1 cellular context compared by ENCODE assay signal in genomic region chr9:126500600-126501382, GRCh38.
TF ChIP-seq lines count a peak whose summit lies in the region.

No MANE protein-coding gene starts in this region.

TF ChIP-seq in HepG2, 621 proteins besides CTCF, POLR2A, EP300 and RAD21 (continued from another document):
- TF ChIP-seq, protein P1, sequence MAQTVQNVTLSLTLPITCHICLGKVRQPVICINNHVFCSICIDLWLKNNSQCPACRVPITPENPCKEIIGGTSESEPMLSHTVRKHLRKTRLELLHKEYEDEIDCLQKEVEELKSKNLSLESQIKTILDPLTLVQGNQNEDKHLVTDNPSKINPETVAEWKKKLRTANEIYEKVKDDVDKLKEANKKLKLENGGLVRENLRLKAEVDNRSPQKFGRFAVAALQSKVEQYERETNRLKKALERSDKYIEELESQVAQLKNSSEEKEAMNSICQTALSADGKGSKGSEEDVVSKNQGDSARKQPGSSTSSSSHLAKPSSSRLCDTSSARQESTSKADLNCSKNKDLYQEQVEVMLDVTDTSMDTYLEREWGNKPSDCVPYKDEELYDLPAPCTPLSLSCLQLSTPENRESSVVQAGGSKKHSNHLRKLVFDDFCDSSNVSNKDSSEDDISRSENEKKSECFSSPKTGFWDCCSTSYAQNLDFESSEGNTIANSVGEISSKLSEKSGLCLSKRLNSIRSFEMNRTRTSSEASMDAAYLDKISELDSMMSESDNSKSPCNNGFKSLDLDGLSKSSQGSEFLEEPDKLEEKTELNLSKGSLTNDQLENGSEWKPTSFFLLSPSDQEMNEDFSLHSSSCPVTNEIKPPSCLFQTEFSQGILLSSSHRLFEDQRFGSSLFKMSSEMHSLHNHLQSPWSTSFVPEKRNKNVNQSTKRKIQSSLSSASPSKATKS (CRISPR knock-in tag; IDR thresholded peaks at IDR 0.05) = no peak
- no peak for TF ChIP-seq GMEB1 (CRISPR knock-in tag; IDR thresholded peaks at IDR 0.05; ENCODE audit: borderline replicate concordance)
- 0 out of 2 replicates have a peak, but pooled peaks have one; percentile 16 for TF ChIP-seq ZNF563 (CRISPR knock-in tag; IDR thresholded peaks at IDR 0.05)
- TF ChIP-seq ZNF282 (IDR thresholded peaks at IDR 0.05; ENCODE audit: partially characterized antibody) = no peak
- 0 out of 2 replicates have a peak, but pooled peaks have one; percentile 56 for TF ChIP-seq ZBTB38 (CRISPR knock-in tag; IDR thresholded peaks at IDR 0.05)
- no peak for TF ChIP-seq NFATC3 (CRISPR knock-in tag; IDR thresholded peaks at IDR 0.05)
- TF ChIP-seq CCDC6 (CRISPR knock-in tag; IDR thresholded peaks at IDR 0.05) = no peak
